Comparison of ENCODE assay signal across 8 cellular contexts in the genomic region with DNA sequence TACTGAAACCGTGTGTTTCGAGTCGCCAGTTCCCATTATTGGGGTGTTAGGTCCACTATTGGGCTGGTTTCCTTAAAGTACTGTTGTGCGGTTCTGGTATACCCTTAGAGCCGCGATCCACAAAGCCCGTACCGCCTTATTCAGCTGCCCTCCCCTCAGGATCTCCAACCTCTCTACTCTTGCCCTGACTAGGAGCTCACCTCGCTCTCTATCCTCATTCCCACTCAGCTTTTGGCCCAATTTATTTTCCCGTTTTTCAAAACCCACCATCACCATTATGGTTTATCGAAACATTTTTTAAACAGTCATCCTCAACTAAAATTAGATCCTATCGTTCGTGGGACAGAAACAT. TPM values are rescaled to one million over a fixed set of nuclear protein-coding genes. Genes with fewer than 3 reads are reported as not detected.
DNase-seq lines count a peak whose midpoint lies in the region; ATAC-seq, FAIRE-seq and TF ChIP-seq lines count a peak whose summit lies in the region.

No MANE protein-coding gene starts in this region.

- H3K36me3 ChIP-seq in CD8-positive, alpha-beta memory T cell (ENCODE audit: insufficient read depth, low read length), result no peaks in the 10 kb centered on the region
- H3K36me3 ChIP-seq in NT2/D1 (ENCODE audit: insufficient read depth, insufficient read length, low read length), result no peaks in the 10 kb centered on the region
- H3K36me3 ChIP-seq in pancreas, result no peaks in the 10 kb centered on the region

- peaks cover 2 to 20% of the 10 kb centered on the region in 2 donors for H3K27me3 Mint-ChIP-seq in CD8-positive, alpha-beta memory T cell

- CTCF ChIA-PET in CD8-positive, alpha-beta memory T cell (lab: Charles Lee), result interaction anchor here (0.9 kb wide), 1 partner anchor 80 kb away, joined by 3 read pairs; no protein-coding TSS in a partner anchor

- no peak for TF ChIP-seq CTCF in fibroblast of mammary gland (conservative IDR thresholded peaks at IDR 0.05; ENCODE audit: control insufficient read depth, insufficient read depth, low read depth, low read length)
- no peak for TF ChIP-seq CTCF in pancreas (IDR thresholded peaks at IDR 0.05)

- no peak for FAIRE-seq in pancreas (lab: Jason Lieb, UNC)

- peak overlapping the region; percentile 38 for H3K27ac ChIP-seq in CD8-positive, alpha-beta memory T cell (ENCODE audit: low read depth, low read length)
- peak overlapping the region in 3 of 4 donors; percentile 28 to 89 (median 83) for H3K27ac ChIP-seq in pancreas

- H3K4me1 Mint-ChIP-seq in CD8-positive, alpha-beta memory T cell, result no peaks in the 10 kb centered on the region

- H3K36me3 Mint-ChIP-seq in CD8-positive, alpha-beta memory T cell, result no peaks in the 10 kb centered on the region

- DNase-seq in CD8-positive, alpha-beta memory T cell, result no peak
- DNase-seq in NT2/D1 (ENCODE audit: low read depth, low spot score), result no peak
- no peak for DNase-seq in fibroblast of mammary gland (ENCODE audit: low read depth)
- no peak for DNase-seq in pancreas
- no peak for DNase-seq in SW 1271 (lab: John Stamatoyannopoulos, UW)
- DNase-seq in activated T-cell treated with anti-CD3 and anti-CD28 coated beads for 4 hours, result no peak
- no peak for DNase-seq in GM03348 (ENCODE audit: low spot score)

- POLR2A ChIA-PET in CD8-positive, alpha-beta memory T cell (lab: Charles Lee), result no interaction called here

- intact Hi-C loops in pancreas (cut with DNase I), result no loop called here

- no peaks in the 10 kb centered on the region for H3K9me3 Mint-ChIP-seq in CD8-positive, alpha-beta memory T cell

- peaks cover 11% of the 10 kb centered on the region for H3K27me3 ChIP-seq in CD8-positive, alpha-beta memory T cell (ENCODE audit: insufficient read depth, low read length, poor library complexity, severe bottlenecking)
- H3K27me3 ChIP-seq in NT2/D1 (ENCODE audit: insufficient read depth, insufficient read length) (no peaks in the 10 kb centered on the region), pancreas (peaks cover 0 to 6% (median 0%) of the 10 kb centered on the region in 4 donors)

- WGBS in pancreas, 2 donors, result 0 to 1% methylated on average over 13 of the region's 13 CpGs

- H3K9ac ChIP-seq in NT2/D1 (ENCODE audit: insufficient read length, low read depth), result peak overlapping the region; percentile 74

- H3K4me1 ChIP-seq in CD8-positive, alpha-beta memory T cell (ENCODE audit: insufficient read depth, low read length), result peaks cover 9% of the 10 kb centered on the region
- H3K4me1 ChIP-seq in NT2/D1 (ENCODE audit: insufficient read depth, insufficient read length), result no peaks in the 10 kb centered on the region
- H3K4me1 ChIP-seq in pancreas, result peaks cover 0 to 4% (median 0%) of the 10 kb centered on the region in 3 donors

- H3K9me3 ChIP-seq in CD8-positive, alpha-beta memory T cell (ENCODE audit: low read length), result no peaks in the 10 kb centered on the region
- H3K9me3 ChIP-seq in NT2/D1 (ENCODE audit: insufficient read depth, low read length), result no peaks in the 10 kb centered on the region
- H3K9me3 ChIP-seq in pancreas, result no peaks in the 10 kb centered on the region

- H3K27ac Mint-ChIP-seq in CD8-positive, alpha-beta memory T cell, result no peak overlapping the region

- peak overlapping the region; percentile 44 for H3K4me3 ChIP-seq in CD8-positive, alpha-beta memory T cell (ENCODE audit: low read length)
- H3K4me3 ChIP-seq in NT2/D1 (ENCODE audit: insufficient read length, low read depth) (peak overlapping the region; percentile 47), fibroblast of mammary gland (ENCODE audit: control insufficient read depth, low read depth, low read length) (peak overlapping the region; percentile 88), pancreas (peak overlapping the region; percentile 29 to 52 (median 49))

- H3K4me3 Mint-ChIP-seq in CD8-positive, alpha-beta memory T cell, result no peak overlapping the region

- peak; percentile 3 to 29 (median 10) for ATAC-seq in pancreas
- ATAC-seq in GM19397 (IDR thresholded peaks at IDR 0.05; ENCODE audit: unreplicated experiment), result no peak

RNA-seq across cellular contexts. Expression of a gene that starts 0.5 kb away (rescaled TPM):
- under 1 TPM; 0.31 TPM for total RNA-seq in CD8-positive, alpha-beta memory T cell
- polyA plus RNA-seq in CD8-positive, alpha-beta memory T cell, result 1.7 TPM
- total RNA-seq in pancreas, result 1 to 10 TPM; 1.8 to 8.5 (median 2.9) TPM
- 1 to 10 TPM; 1.4 to 6.8 TPM for polyA plus RNA-seq in pancreas
